ENCODE assay signal across 15 cellular contexts in genomic region chr16:50156590-50156989, GRCh38. TPM values are rescaled to one million over a fixed set of nuclear protein-coding genes. Genes with fewer than 3 reads are reported as not detected.
DNase-seq lines count a peak whose midpoint lies in the region; ATAC-seq and TF ChIP-seq lines count a peak whose summit lies in the region.
"Had no signal": no experiment of that assay in that cellular context is flagged by ENCODE, and none has a peak within 500 bp of the region (broad histone marks: within the 10 kb centered on the region; RNA-seq: fewer than 3 reads in every experiment).

No MANE protein-coding gene starts in this region.

- H3K27me3 ChIP-seq in breast epithelium (no peaks in the 10 kb centered on the region), vagina (no peaks in the 10 kb centered on the region)
- H3K27me3 ChIP-seq in naive thymus-derived CD4-positive, alpha-beta T cell (ENCODE audit: control insufficient read depth in 2 of 2, insufficient read depth in 2 of 2, low read length in 2 of 2), result no peaks in the 10 kb centered on the region
- H3K27me3 ChIP-seq: testis had no signal

- intact Hi-C loops in MCF 10A (cut with micrococcal nuclease), result loop anchor here (10.0 kb wide), 1 partner anchor 132 kb away; the partner anchor contains the start of gene CNEP1R1
- intact Hi-C loops in breast epithelium (cut with DNase I; ENCODE audit: low total_unique reads), result no loop called here
- intact Hi-C loops in naive thymus-derived CD4-positive, alpha-beta T cell (cut with micrococcal nuclease), result loop anchor here (10.0 kb wide), 2 partner anchors 52 to 1552 kb away; no protein-coding TSS in a partner anchor
- intact Hi-C loops in vagina (cut with DNase I), result no loop called here

- no TSS peak for BruUV-seq in MCF 10A (replicated peaks; lab: Mats Ljungman, UMichigan)

- CTCF ChIA-PET in MCF 10A (lab: Yijun Ruan, JAX), result interaction anchor here (0.5 to 0.8 kb wide), 3 partner anchors 10 to 220 kb away, joined by 3 to 5 read pairs (median 4); no protein-coding TSS in a partner anchor
- CTCF ChIA-PET in naive thymus-derived CD4-positive, alpha-beta T cell (lab: Charles Lee), result interaction anchor here (0.9 kb wide), 2 partner anchors 54 to 563 kb away, joined by 3 to 4 read pairs; no protein-coding TSS in a partner anchor
- CTCF ChIA-PET in WTC11 (lab: Charles Lee), result interaction anchor here (0.9 kb wide), 1 partner anchor 132 kb away, joined by 3 read pairs; the partner anchor contains the start of gene CNEP1R1

- DNase-seq in MCF 10A (ENCODE audit: unreplicated experiment) (no peak), breast epithelium (ENCODE audit: low spot score in 2 of 2) (no peak), T-helper 17 cell (no peak), vagina (ENCODE audit: extremely low spot score in 2 of 2) (no peak), WTC11 (ENCODE audit: low spot score) (no peak), omental fat pad (ENCODE audit: low spot score) (no peak)
- no peak for DNase-seq in naive thymus-derived CD4-positive, alpha-beta T cell
- no peak for DNase-seq in activated effector memory CD4-positive, alpha-beta T cell treated with Interleukin-2 at 50 U/mL for 16 hours
- DNase-seq: DMS53, kidney glomerular epithelial cell, NCI-H1048, NCI-H2107, NCI-H748 treated with DMSO at 0.1 percent for 48 hours, testis had no signal

- TF ChIP-seq CTCF in MCF 10A (IDR thresholded peaks at IDR 0.05; ENCODE audit: unreplicated experiment) (no peak), breast epithelium (IDR thresholded peaks at IDR 0.05) (no peak), vagina (IDR thresholded peaks at IDR 0.05) (no peak), WTC11 (IDR thresholded peaks at IDR 0.05) (no peak), omental fat pad (IDR thresholded peaks at IDR 0.05) (no peak)

- peaks cover 29% of the 10 kb centered on the region for H3K4me1 Mint-ChIP-seq in MCF 10A (ENCODE audit: insufficient read depth, unreplicated experiment)
- H3K4me1 Mint-ChIP-seq in T-helper 17 cell, result peaks cover 49% of the 10 kb centered on the region
- peaks cover 49 to 76% (median 69%) of the 10 kb centered on the region in 7 donors for H3K4me1 Mint-ChIP-seq in naive thymus-derived CD4-positive, alpha-beta T cell
- H3K4me1 Mint-ChIP-seq in WTC11, result peaks cover 21% of the 10 kb centered on the region

- H3K9me3 ChIP-seq in breast epithelium, result no peaks in the 10 kb centered on the region
- H3K9me3 ChIP-seq in T-helper 17 cell (ENCODE audit: control insufficient read depth, low read length, poor library complexity, severe bottlenecking), result no peaks in the 10 kb centered on the region
- H3K9me3 ChIP-seq in naive thymus-derived CD4-positive, alpha-beta T cell (ENCODE audit: control insufficient read depth in 2 of 3, low read length in 3 of 3), result no peaks in the 10 kb centered on the region
- no peaks in the 10 kb centered on the region for H3K9me3 ChIP-seq in vagina
- H3K9me3 ChIP-seq: testis had no signal

- H3K36me3 Mint-ChIP-seq in MCF 10A (ENCODE audit: insufficient read depth, unreplicated experiment), result peaks cover 10% of the 10 kb centered on the region
- H3K36me3 Mint-ChIP-seq in T-helper 17 cell (ENCODE audit: low read depth), result peaks cover 5% of the 10 kb centered on the region
- H3K36me3 Mint-ChIP-seq in naive thymus-derived CD4-positive, alpha-beta T cell, result peaks cover 0 to 21% (median 7%) of the 10 kb centered on the region in 5 donors
- no peaks in the 10 kb centered on the region for H3K36me3 Mint-ChIP-seq in WTC11
- H3K36me3 Mint-ChIP-seq: IgD-negative memory B cell had no signal

- no peak for TF ChIP-seq POLR2A in breast epithelium (IDR thresholded peaks at IDR 0.05)
- no peak for TF ChIP-seq POLR2A in vagina (IDR thresholded peaks at IDR 0.05)

- H3K4me1 ChIP-seq in breast epithelium (peaks cover 0 to 8% of the 10 kb centered on the region in 2 donors), vagina (peaks cover 54% of the 10 kb centered on the region)
- H3K4me1 ChIP-seq in naive thymus-derived CD4-positive, alpha-beta T cell (ENCODE audit: control insufficient read depth in 2 of 2, insufficient read depth in 2 of 2, low read length in 2 of 2), result peaks cover 32 to 51% of the 10 kb centered on the region in 2 donors

- H3K36me3 ChIP-seq in breast epithelium (no peaks in the 10 kb centered on the region), vagina (no peaks in the 10 kb centered on the region)
- peaks cover 0 to 3% (median 0%) of the 10 kb centered on the region in 3 experiments for H3K36me3 ChIP-seq in naive thymus-derived CD4-positive, alpha-beta T cell (ENCODE audit: control insufficient read depth in 2 of 3, insufficient read depth in 3 of 3, low read length in 3 of 3)

- H3K9me3 Mint-ChIP-seq in MCF 10A (ENCODE audit: unreplicated experiment), result no peaks in the 10 kb centered on the region
- peaks cover 0 to 5% (median 0%) of the 10 kb centered on the region in 11 donors for H3K9me3 Mint-ChIP-seq in naive thymus-derived CD4-positive, alpha-beta T cell
- H3K9me3 Mint-ChIP-seq in WTC11, result no peaks in the 10 kb centered on the region
- H3K9me3 Mint-ChIP-seq: IgD-negative memory B cell had no signal

- H3K27me3 Mint-ChIP-seq in MCF 10A (ENCODE audit: insufficient read depth, unreplicated experiment), result no peaks in the 10 kb centered on the region
- H3K27me3 Mint-ChIP-seq in T-helper 17 cell, result no peaks in the 10 kb centered on the region
- H3K27me3 Mint-ChIP-seq in naive thymus-derived CD4-positive, alpha-beta T cell, result no peaks in the 10 kb centered on the region
- peaks cover 3% of the 10 kb centered on the region; the same call in 1 of the 2 replicates for H3K27me3 Mint-ChIP-seq in WTC11 (ENCODE audit: low read depth)
- H3K27me3 Mint-ChIP-seq: IgD-negative memory B cell had no signal

- ATAC-seq in T-helper 17 cell (no peak), WTC11 (no peak), omental fat pad (ENCODE audit: low FRiP score) (no peak)
- ATAC-seq in naive thymus-derived CD4-positive, alpha-beta T cell, result no peak

- H3K4me3 Mint-ChIP-seq in MCF 10A (ENCODE audit: unreplicated experiment) (peak overlapping the region; percentile 38), T-helper 17 cell (peak overlapping the region; percentile 66), WTC11 (no peak overlapping the region)
- H3K4me3 Mint-ChIP-seq in naive thymus-derived CD4-positive, alpha-beta T cell, result peak overlapping the region; percentile 66 to 99 (median 88)

- H3K27ac Mint-ChIP-seq in MCF 10A (ENCODE audit: low read depth, unreplicated experiment), result no peak overlapping the region
- H3K27ac Mint-ChIP-seq in T-helper 17 cell, result peak overlapping the region; percentile 90
- peak overlapping the region in 8 of 9 donors; percentile 6 to 83 (median 72) for H3K27ac Mint-ChIP-seq in naive thymus-derived CD4-positive, alpha-beta T cell
- no peak overlapping the region for H3K27ac Mint-ChIP-seq in WTC11

- H3K27ac ChIP-seq in breast epithelium (no peak overlapping the region), vagina (peak overlapping the region; percentile 46)
- no peak overlapping the region for H3K27ac ChIP-seq in naive thymus-derived CD4-positive, alpha-beta T cell (ENCODE audit: low read depth, low read length)

- POLR2A ChIA-PET in MCF 10A (lab: Yijun Ruan, JAX), result no interaction called here
- POLR2A ChIA-PET in naive thymus-derived CD4-positive, alpha-beta T cell (lab: Charles Lee), result interaction anchor here (0.9 kb wide), 1 partner anchor 120 kb away, joined by 4 read pairs; no protein-coding TSS in a partner anchor
- POLR2A ChIA-PET in WTC11 (lab: Charles Lee), result no interaction called here

- no peak overlapping the region for H3K4me3 ChIP-seq in breast epithelium
- no peak overlapping the region for H3K4me3 ChIP-seq in naive thymus-derived CD4-positive, alpha-beta T cell (ENCODE audit: low read length)
- peak overlapping the region in 1 of 2 donors; percentile 88 for H3K4me3 ChIP-seq in vagina
- H3K4me3 ChIP-seq: testis had no signal

TF ChIP-seq in WTC11, 78 proteins besides CTCF, POLR2A, EP300 and RAD21:
- TF ChIP-seq USF2 (CRISPR knock-in tag; IDR thresholded peaks at IDR 0.05) (no peak), ZNF138 (CRISPR knock-in tag; conservative IDR thresholded peaks at IDR 0.05) (no peak), RELA (CRISPR knock-in tag; IDR thresholded peaks at IDR 0.05; ENCODE audit: borderline replicate concordance) (no peak), NR2C2 (CRISPR knock-in tag; IDR thresholded peaks at IDR 0.05) (no peak), ZNF423 (CRISPR knock-in tag; IDR thresholded peaks at IDR 0.05) (no peak)

RNA-seq across cellular contexts. Expression of gene TENT4B, which starts 3.5 kb away (rescaled TPM):
- total RNA-seq in MCF 10A (2022) (11.5 and 12.1 TPM in 2 replicates), breast epithelium (10 to 100 TPM; 13.4 to 16.4 (median 13.6) TPM), T-helper 17 cell (10 to 100 TPM; 21.5 to 23.0 TPM), vagina (14.0 TPM), WTC11 (2021) (12.7 to 14.3 TPM (median 13.6 TPM) in 3 replicates), omental fat pad (10 to 100 TPM; 10.7 to 15.6 (median 13.2) TPM)
- 10 to 100 TPM; 18.8 to 25.9 (median 23.8) TPM for total RNA-seq in naive thymus-derived CD4-positive, alpha-beta T cell
- 1 to 10 TPM; 5.0 to 5.4 TPM for polyA plus RNA-seq in naive thymus-derived CD4-positive, alpha-beta T cell

Comparison
In these comparisons a context has a peak if more than half of its experiments do, and no peak if none do; other contexts are left out.
1. intact Hi-C loops: an anchor here in MCF 10A (10.0 kb wide) and naive thymus-derived CD4-positive, alpha-beta T cell (10.0 kb wide); none called in breast epithelium and vagina.
2. H3K27ac Mint-ChIP-seq: peak in T-helper 17 cell (single experiment) and naive thymus-derived CD4-positive, alpha-beta T cell (8 of 9); none in MCF 10A (single experiment) and WTC11 (single experiment).